In genomic region chr20:46353506-46354206, GRCh38 we compare ENCODE assay signal across 18 cellular contexts. TPM values are rescaled to one million over a fixed set of nuclear protein-coding genes. Genes with fewer than 3 reads are reported as not detected.
DNase-seq lines count a peak whose midpoint lies in the region; ATAC-seq and TF ChIP-seq lines count a peak whose summit lies in the region.
"Had no signal": no experiment of that assay in that cellular context is flagged by ENCODE, and none has a peak within 500 bp of the region (broad histone marks: within the 10 kb centered on the region; RNA-seq: fewer than 3 reads in every experiment).

No MANE protein-coding gene starts in this region.

- H3K27ac ChIP-seq in WERI-Rb-1 (peak overlapping the region; percentile 61), endodermal cell (ENCODE audit: low read depth, low read length) (no peak overlapping the region)
- H3K27ac ChIP-seq: A549 had no signal

- intact Hi-C loops in CD14-positive monocyte (cut with micrococcal nuclease) = no loop called here
- intact Hi-C loops in Caco-2 (cut with micrococcal nuclease; ENCODE audit: unreplicated experiment) = loop anchor here (1.0 to 10.0 kb wide), 3 partner anchors 10 to 339 kb away; partner anchors contain the start of gene ELMO2
- intact Hi-C loops in mucosa of descending colon (cut with DNase I, micrococcal nuclease) = no loop called here

- DNase-seq in CD14-positive monocyte (ENCODE audit: low spot score) (peak; percentile 27), Caco-2 (peak in 1 of 2 experiments; percentile 78), WERI-Rb-1 (peak; percentile 57), memory B cell (ENCODE audit: low spot score in 2 of 2) (no peak), mucosa of descending colon (no peak), ureter (ENCODE audit: low spot score) (no peak), endodermal cell (no peak)
- DNase-seq: DMS79, HCEC 1CT, MV-4-11, NCI-H1417 treated with DMSO at 0.1 percent for 48 hours, NCI-H1930, RPMI8226, SIG-M5 had no signal

- TF ChIP-seq CTCF in CD14-positive monocyte (IDR thresholded peaks at IDR 0.05) (no peak), Caco-2 (IDR thresholded peaks at IDR 0.05; ENCODE audit: insufficient read depth in 1 of 2, low read depth in 1 of 2, low read length in 1 of 2, severe bottlenecking in 1 of 2, unreplicated experiment in 1 of 2) (no peak), WERI-Rb-1 (IDR thresholded peaks at IDR 0.05; ENCODE audit: low read depth, low read length) (no peak), mucosa of descending colon (IDR thresholded peaks at IDR 0.05) (no peak), endodermal cell (conservative IDR thresholded peaks at IDR 0.05) (no peak)

- H3K27me3 Mint-ChIP-seq in CD14-positive monocyte (ENCODE audit: low read depth in 3 of 3) (peaks cover 0 to 2% (median 0%) of the 10 kb centered on the region in 3 donors), Caco-2 (ENCODE audit: insufficient read depth, unreplicated experiment) (no peaks in the 10 kb centered on the region), memory B cell (no peaks in the 10 kb centered on the region), endodermal cell (ENCODE audit: insufficient read depth) (no peaks in the 10 kb centered on the region)

- H3K27me3 ChIP-seq in Caco-2 (replicated peaks; ENCODE audit: control insufficient read depth, insufficient read depth, low read length) (no peaks in the 10 kb centered on the region), WERI-Rb-1 (ENCODE audit: insufficient read depth, low read depth, severe bottlenecking) (no peaks in the 10 kb centered on the region), endodermal cell (ENCODE audit: control insufficient read depth, insufficient read depth, low read length, poor library complexity, severe bottlenecking) (no peaks in the 10 kb centered on the region)
- H3K27me3 ChIP-seq: BLaER1 treated with 17β-estradiol and CSF1 and Interleukin-3, amounts not matched to agents 10 nM and 100 nM had no signal

- H3K36me3 Mint-ChIP-seq in CD14-positive monocyte = peaks cover 55 to 83% of the 10 kb centered on the region in 2 donors
- peaks cover 51% of the 10 kb centered on the region for H3K36me3 Mint-ChIP-seq in Caco-2 (ENCODE audit: insufficient read depth, unreplicated experiment)
- H3K36me3 Mint-ChIP-seq in memory B cell = peaks cover 6% of the 10 kb centered on the region
- peaks cover 27% of the 10 kb centered on the region for H3K36me3 Mint-ChIP-seq in endodermal cell (ENCODE audit: low read depth)

- 85 to 87% methylated on average over 13 to 14 of the region's 14 CpGs for WGBS in endodermal cell (ENCODE audit: insufficient coverage in 1 of 2, insufficient read length in 1 of 2), 2 experiments

- BruUV-seq in Caco-2 (replicated peaks; lab: Mats Ljungman, UMichigan) = no TSS peak

- H3K9me3 Mint-ChIP-seq in CD14-positive monocyte (peaks cover 0 to 2% (median 0%) of the 10 kb centered on the region in 7 donors), Caco-2 (ENCODE audit: unreplicated experiment) (no peaks in the 10 kb centered on the region), memory B cell (no peaks in the 10 kb centered on the region), endodermal cell (no peaks in the 10 kb centered on the region)

- no peak for ATAC-seq in memory B cell (ENCODE audit: low read depth)
- ATAC-seq in mucosa of descending colon = no peak
- no peak for ATAC-seq in HG02870 (IDR thresholded peaks at IDR 0.05; ENCODE audit: unreplicated experiment)
- ATAC-seq: A549, K562 had no signal

- no peak overlapping the region for H3K9ac ChIP-seq in endodermal cell (ENCODE audit: extremely low read depth, low read length, poor library complexity, severe bottlenecking)

- H3K4me1 Mint-ChIP-seq in CD14-positive monocyte (peaks cover 39% of the 10 kb centered on the region), Caco-2 (ENCODE audit: low read depth, unreplicated experiment) (peaks cover 41% of the 10 kb centered on the region), memory B cell (peaks cover 25% of the 10 kb centered on the region), endodermal cell (peaks cover 18% of the 10 kb centered on the region)

- H3K9me3 ChIP-seq in Caco-2 (no peaks in the 10 kb centered on the region), WERI-Rb-1 (ENCODE audit: severe bottlenecking) (no peaks in the 10 kb centered on the region), mucosa of descending colon (no peaks in the 10 kb centered on the region), endodermal cell (ENCODE audit: control insufficient read depth, low read length) (no peaks in the 10 kb centered on the region)
- H3K9me3 ChIP-seq: A549; BLaER1 treated with 17β-estradiol and CSF1 and Interleukin-3, amounts not matched to agents 10 nM and 100 nM had no signal

- POLR2A ChIA-PET in Caco-2 (lab: Charles Lee) = interaction anchor here (1.0 to 2.6 kb wide), 2 partner anchors 10 kb away, joined by 4 to 28 read pairs; no protein-coding TSS in a partner anchor

- H3K4me1 ChIP-seq in Caco-2 (peaks cover 47% of the 10 kb centered on the region), mucosa of descending colon (ENCODE audit: low read depth) (no peaks in the 10 kb centered on the region), endodermal cell (ENCODE audit: control insufficient read depth, insufficient read depth, low read length) (peaks cover 1% of the 10 kb centered on the region)

- CTCF ChIA-PET in Caco-2 (lab: Charles Lee) = interaction anchor here (0.6 kb wide), 1 partner anchor 1241 kb away, joined by 4 read pairs; no protein-coding TSS in a partner anchor

- H3K4me3 Mint-ChIP-seq in CD14-positive monocyte (no peak overlapping the region), Caco-2 (ENCODE audit: unreplicated experiment) (peak overlapping the region; percentile 3), memory B cell (no peak overlapping the region), endodermal cell (no peak overlapping the region)

- H3K4me3 ChIP-seq in Caco-2 (ENCODE audit: low read depth, low read length) (no peak overlapping the region), WERI-Rb-1 (ENCODE audit: low read depth, low read length) (no peak overlapping the region), mucosa of descending colon (no peak overlapping the region), endodermal cell (ENCODE audit: low read length) (no peak overlapping the region)
- H3K4me3 ChIP-seq: A549; BLaER1 treated with 17β-estradiol and CSF1 and Interleukin-3, amounts not matched to agents 10 nM and 100 nM; K562 had no signal

- H3K36me3 ChIP-seq in Caco-2 (ENCODE audit: control insufficient read depth, insufficient read depth, low read length) (peaks cover 5% of the 10 kb centered on the region), WERI-Rb-1 (no peaks in the 10 kb centered on the region; the same call in none of the 2 replicates), mucosa of descending colon (ENCODE audit: low read depth) (no peaks in the 10 kb centered on the region), endodermal cell (ENCODE audit: control insufficient read depth, insufficient read depth, low read length) (peaks cover 38% of the 10 kb centered on the region)

- H3K27ac Mint-ChIP-seq in CD14-positive monocyte (peak overlapping the region in 3 of 7 donors; percentile 36 to 56 (median 53)), Caco-2 (ENCODE audit: unreplicated experiment) (peak overlapping the region; percentile 14), memory B cell (peak overlapping the region; percentile 36), endodermal cell (no peak overlapping the region)

RNA-seq across cellular contexts. Expression of gene CDH22, which starts 45.4 kb away (rescaled TPM):
- not detected for polyA plus RNA-seq in CD14-positive monocyte
- 0.11 TPM in 1 of 2 replicates, not detected in the other for total RNA-seq in Caco-2 (2022)
- total RNA-seq in mucosa of descending colon = under 1 TPM; 0.13 to 0.32 (median 0.19) TPM
- total RNA-seq in ureter = 0.23 TPM
- total RNA-seq in endodermal cell = under 1 TPM; 0.22 to 0.77 TPM
- polyA plus RNA-seq in endodermal cell (2013, experiment 1 of 2) = 0.68 TPM
- 0.83 TPM for polyA plus RNA-seq in endodermal cell (2013, experiment 2 of 2)
- polyA plus RNA-seq: A549 had no signal

RNA-seq across cellular contexts. Expression of gene ELMO2, which starts 52.8 kb away (rescaled TPM):
- polyA plus RNA-seq in CD14-positive monocyte = 10 to 100 TPM; 35.3 to 42.3 TPM
- total RNA-seq in Caco-2 (2022) (75.0 and 82.4 TPM in 2 replicates), mucosa of descending colon (10 to 100 TPM; 21.2 to 46.6 (median 27.1) TPM), ureter (60.4 TPM), endodermal cell (10 to 100 TPM; 44.8 to 52.8 TPM)
- 47.4 TPM for polyA plus RNA-seq in endodermal cell (2013, experiment 1 of 2)
- polyA plus RNA-seq in endodermal cell (2013, experiment 2 of 2) = 46.7 TPM

Comparison
In these comparisons a context has a peak if more than half of its experiments do, and no peak if none do; other contexts are left out.
1. DNase-seq: peak in CD14-positive monocyte (single experiment) and WERI-Rb-1 (single experiment); none in memory B cell (0 of 2), mucosa of descending colon (0 of 3), ureter (single experiment) and endodermal cell (single experiment).